In the genomic region with DNA sequence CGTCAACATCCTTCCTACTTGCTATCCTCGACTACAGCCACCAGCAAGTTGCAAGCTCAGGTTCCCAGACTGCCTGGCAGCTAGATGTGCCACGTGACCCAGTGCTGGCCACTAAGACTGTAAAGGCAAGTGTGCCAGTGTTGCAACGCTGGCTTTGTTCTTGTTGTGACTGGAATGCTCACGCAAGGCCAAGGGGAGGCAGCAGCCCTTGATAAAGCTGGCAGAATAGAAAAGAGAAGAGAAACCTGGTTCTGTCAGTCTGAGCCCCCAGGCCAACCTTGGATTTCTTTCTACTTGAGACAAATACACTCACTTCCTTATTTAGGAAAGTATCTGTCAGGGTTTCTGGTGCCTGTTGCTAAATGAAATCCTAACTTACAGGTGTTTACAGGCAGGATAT, we compare ENCODE assay signal across 9 cellular contexts.
DNase-seq lines count a peak whose midpoint lies in the region; TF ChIP-seq lines count a peak whose summit lies in the region.
"Had no signal": no experiment of that assay in that cellular context is flagged by ENCODE, and none has a peak within 500 bp of the region (broad histone marks: within the 10 kb centered on the region; RNA-seq: fewer than 3 reads in every experiment).

No MANE protein-coding gene starts in this region.

- no peak for TF ChIP-seq POLR2A in tibial nerve (IDR thresholded peaks at IDR 0.05)

- H3K27me3 ChIP-seq in HL-60 (ENCODE audit: insufficient read depth, poor library complexity, severe bottlenecking), result no peaks in the 10 kb centered on the region
- no peaks in the 10 kb centered on the region for H3K27me3 ChIP-seq in layer of hippocampus (ENCODE audit: control insufficient read depth, insufficient read depth, low read length)
- no peaks in the 10 kb centered on the region for H3K27me3 ChIP-seq in tibial nerve

- no peaks in the 10 kb centered on the region for H3K4me1 Mint-ChIP-seq in immature natural killer cell
- no peaks in the 10 kb centered on the region for H3K4me1 Mint-ChIP-seq in activated CD4-positive, alpha-beta memory T cell treated with anti-CD3 and anti-CD28 coated beads for 36 hours (ENCODE audit: low read depth)

- intact Hi-C loops in activated CD4-positive, alpha-beta memory T cell treated with anti-CD3 and anti-CD28 coated beads for 36 hours (cut with micrococcal nuclease), result no loop called here

- H3K36me3 ChIP-seq in tibial nerve, result peaks cover 0 to 30% (median 0%) of the 10 kb centered on the region in 3 donors

- POLR2A ChIA-PET in activated CD4-positive, alpha-beta memory T cell treated with anti-CD3 and anti-CD28 coated beads for 36 hours (lab: Charles Lee), result no interaction called here

- peaks cover 0 to 29% (median 0%) of the 10 kb centered on the region in 4 donors for H3K4me1 ChIP-seq in tibial nerve

- CTCF ChIA-PET in activated CD4-positive, alpha-beta memory T cell treated with anti-CD3 and anti-CD28 coated beads for 36 hours (lab: Charles Lee), result interaction anchor here (1.8 kb wide), 1 partner anchor 120 kb away, joined by 4 read pairs; no protein-coding TSS in a partner anchor

- peaks cover 0 to 13% (median 8%) of the 10 kb centered on the region in 3 donors for H3K36me3 Mint-ChIP-seq in immature natural killer cell
- no peaks in the 10 kb centered on the region for H3K36me3 Mint-ChIP-seq in activated CD4-positive, alpha-beta memory T cell treated with anti-CD3 and anti-CD28 coated beads for 36 hours

- H3K27ac Mint-ChIP-seq in immature natural killer cell, result no peak overlapping the region
- H3K27ac Mint-ChIP-seq in activated CD4-positive, alpha-beta memory T cell treated with anti-CD3 and anti-CD28 coated beads for 36 hours, result no peak overlapping the region
- H3K27ac Mint-ChIP-seq: IgD-negative memory B cell had no signal

- H3K4me3 Mint-ChIP-seq in immature natural killer cell, result no peak overlapping the region
- no peak overlapping the region for H3K4me3 Mint-ChIP-seq in activated CD4-positive, alpha-beta memory T cell treated with anti-CD3 and anti-CD28 coated beads for 36 hours

- no peaks in the 10 kb centered on the region for H3K9me3 Mint-ChIP-seq in immature natural killer cell
- no peaks in the 10 kb centered on the region for H3K9me3 Mint-ChIP-seq in activated CD4-positive, alpha-beta memory T cell treated with anti-CD3 and anti-CD28 coated beads for 36 hours
- H3K9me3 Mint-ChIP-seq: IgD-negative memory B cell had no signal

- peak; percentile 58 to 72 for DNase-seq in HL-60 (ENCODE audit: low read depth in 1 of 2, low spot score in 1 of 2)
- peak; percentile 81 for DNase-seq in astrocyte of the hippocampus (ENCODE audit: low read depth, low spot score)
- DNase-seq in tibial nerve (ENCODE audit: low spot score in 2 of 2), result peak; percentile 43 to 56
- no peak for DNase-seq in immature natural killer cell
- no peak for DNase-seq in hepatic stellate cell (ENCODE audit: low spot score)
- no peak for DNase-seq in activated CD4-positive, alpha-beta memory T cell treated with anti-CD3 and anti-CD28 coated beads for 36 hours
- DNase-seq in effector CD4-positive, alpha-beta T cell, result no peak

- no peak overlapping the region for H3K27ac ChIP-seq in HL-60 (replicated peaks)
- H3K27ac ChIP-seq in layer of hippocampus (ENCODE audit: low read depth, low read length), result peak overlapping the region; percentile 66
- peak overlapping the region in 3 of 4 donors; percentile 20 to 75 (median 67) for H3K27ac ChIP-seq in tibial nerve

- WGBS in tibial nerve, 2 donors, result 39 to 65% methylated on average over 5 of the region's 5 CpGs

- TF ChIP-seq CTCF in HL-60 (IDR thresholded peaks at IDR 0.05; ENCODE audit: insufficient read depth, low read length) (no peak), tibial nerve (IDR thresholded peaks at IDR 0.05) (no peak)

- TF ChIP-seq EP300 in tibial nerve (IDR thresholded peaks at IDR 0.05), result peak in 1 of 2 donors; percentile 65

- H3K4me3 ChIP-seq in HL-60 (replicated peaks; ENCODE audit: insufficient read depth, low read length), result no peak overlapping the region
- no peak overlapping the region for H3K4me3 ChIP-seq in tibial nerve

- no peaks in the 10 kb centered on the region for H3K9me3 ChIP-seq in tibial nerve

- H3K27me3 Mint-ChIP-seq in immature natural killer cell (ENCODE audit: low read depth in 3 of 3), result no peaks in the 10 kb centered on the region
- no peaks in the 10 kb centered on the region for H3K27me3 Mint-ChIP-seq in activated CD4-positive, alpha-beta memory T cell treated with anti-CD3 and anti-CD28 coated beads for 36 hours
- H3K27me3 Mint-ChIP-seq: IgD-negative memory B cell had no signal

Comparison
In these comparisons a context has a peak if more than half of its experiments do, and no peak if none do; other contexts are left out.
1. DNase-seq: peak in HL-60 (2 of 2), astrocyte of the hippocampus (single experiment) and tibial nerve (2 of 2); none in immature natural killer cell (0 of 3), hepatic stellate cell (single experiment), activated CD4-positive, alpha-beta memory T cell treated with anti-CD3 and anti-CD28 coated beads for 36 hours (single experiment) and effector CD4-positive, alpha-beta T cell (single experiment).